17 cellular contexts compared by ENCODE assay signal in genomic region chr1:6461538-6462411, GRCh38. TPM values are rescaled to one million over a fixed set of nuclear protein-coding genes. Genes with fewer than 3 reads are reported as not detected.
DNase-seq lines count a peak whose midpoint lies in the region; ATAC-seq and TF ChIP-seq lines count a peak whose summit lies in the region.
"Had no signal": no experiment of that assay in that cellular context is flagged by ENCODE, and none has a peak within 500 bp of the region (broad histone marks: within the 10 kb centered on the region; RNA-seq: fewer than 3 reads in every experiment).

No MANE protein-coding gene starts in this region.

- peaks cover 0 to 37% (median 7%) of the 10 kb centered on the region in 45 donors for H3K27me3 ChIP-seq in dorsolateral prefrontal cortex
- H3K27me3 ChIP-seq: MG63, right atrium auricular region, thyroid gland had no signal

- ATAC-seq in stimulated activated naive CD8-positive, alpha-beta T cell treated with anti-CD3 and anti-CD28 coated beads, Interleukin-15, Interleukin-2, amounts not matched to agents 100 U/mL and 50 U/mL, for 24 hours: no peak
- ATAC-seq in activated CD8-positive, alpha-beta T cell treated with anti-CD3 and anti-CD28 coated beads, Interleukin-2, amount 10 ng/mL, durations not matched to agents 7 days and 5 days: no peak

- peaks cover 51% of the 10 kb centered on the region for H3K4me1 Mint-ChIP-seq in stimulated activated naive CD8-positive, alpha-beta T cell treated with anti-CD3 and anti-CD28 coated beads, Interleukin-15, Interleukin-2, amounts not matched to agents 100 ng/mL and 50 ng/mL, for 24 hours (ENCODE audit: low read depth)
- H3K4me1 Mint-ChIP-seq in activated CD8-positive, alpha-beta T cell treated with anti-CD3 and anti-CD28 coated beads, Interleukin-2, amount 10 ng/mL, durations not matched to agents 7 days and 5 days (ENCODE audit: low read depth): peaks cover 52% of the 10 kb centered on the region
- peaks cover 7% of the 10 kb centered on the region for H3K4me1 Mint-ChIP-seq in endothelial cell (ENCODE audit: unreplicated experiment)

- H3K9me3 Mint-ChIP-seq in stimulated activated naive CD8-positive, alpha-beta T cell treated with anti-CD3 and anti-CD28 coated beads, Interleukin-15, Interleukin-2, amounts not matched to agents 100 ng/mL and 50 ng/mL, for 24 hours: no peaks in the 10 kb centered on the region
- H3K9me3 Mint-ChIP-seq in activated CD8-positive, alpha-beta T cell treated with anti-CD3 and anti-CD28 coated beads, Interleukin-2, amount 10 ng/mL, durations not matched to agents 7 days and 5 days (ENCODE audit: insufficient read depth): no peaks in the 10 kb centered on the region
- H3K9me3 Mint-ChIP-seq in endothelial cell (ENCODE audit: unreplicated experiment): no peaks in the 10 kb centered on the region

- peaks cover 25% of the 10 kb centered on the region for H3K36me3 Mint-ChIP-seq in stimulated activated naive CD8-positive, alpha-beta T cell treated with anti-CD3 and anti-CD28 coated beads, Interleukin-15, Interleukin-2, amounts not matched to agents 100 ng/mL and 50 ng/mL, for 24 hours (ENCODE audit: low read depth)
- H3K36me3 Mint-ChIP-seq in activated CD8-positive, alpha-beta T cell treated with anti-CD3 and anti-CD28 coated beads, Interleukin-2, amount 10 ng/mL, durations not matched to agents 7 days and 5 days (ENCODE audit: low read depth): peaks cover 38% of the 10 kb centered on the region
- peaks cover 26% of the 10 kb centered on the region for H3K36me3 Mint-ChIP-seq in endothelial cell (ENCODE audit: low read depth, unreplicated experiment)

- no peak overlapping the region for H3K4me3 ChIP-seq in dorsolateral prefrontal cortex
- H3K4me3 ChIP-seq: MG63, thyroid gland had no signal

- intact Hi-C loops in dorsolateral prefrontal cortex (cut with DNase I): no loop called here

- no peak overlapping the region for H3K27ac ChIP-seq in dorsolateral prefrontal cortex
- H3K27ac ChIP-seq: right atrium auricular region, thyroid gland had no signal

- peak overlapping the region; percentile 5 for H3K27ac Mint-ChIP-seq in stimulated activated naive CD8-positive, alpha-beta T cell treated with anti-CD3 and anti-CD28 coated beads, Interleukin-15, Interleukin-2, amounts not matched to agents 100 ng/mL and 50 ng/mL, for 24 hours
- H3K27ac Mint-ChIP-seq in activated CD8-positive, alpha-beta T cell treated with anti-CD3 and anti-CD28 coated beads, Interleukin-2, amount 10 ng/mL, durations not matched to agents 7 days and 5 days: no peak overlapping the region
- no peak overlapping the region for H3K27ac Mint-ChIP-seq in endothelial cell (ENCODE audit: unreplicated experiment)
- H3K27ac Mint-ChIP-seq: B cell had no signal

- peaks cover 7% of the 10 kb centered on the region for H3K27me3 Mint-ChIP-seq in stimulated activated naive CD8-positive, alpha-beta T cell treated with anti-CD3 and anti-CD28 coated beads, Interleukin-15, Interleukin-2, amounts not matched to agents 100 ng/mL and 50 ng/mL, for 24 hours
- H3K27me3 Mint-ChIP-seq in activated CD8-positive, alpha-beta T cell treated with anti-CD3 and anti-CD28 coated beads, Interleukin-2, amount 10 ng/mL, durations not matched to agents 7 days and 5 days (ENCODE audit: low read depth): peaks cover 8% of the 10 kb centered on the region
- H3K27me3 Mint-ChIP-seq in endothelial cell (ENCODE audit: unreplicated experiment): peaks cover 12% of the 10 kb centered on the region

- peak overlapping the region; percentile 15 for H3K4me3 Mint-ChIP-seq in stimulated activated naive CD8-positive, alpha-beta T cell treated with anti-CD3 and anti-CD28 coated beads, Interleukin-15, Interleukin-2, amounts not matched to agents 100 ng/mL and 50 ng/mL, for 24 hours
- peak overlapping the region; percentile 25 for H3K4me3 Mint-ChIP-seq in activated CD8-positive, alpha-beta T cell treated with anti-CD3 and anti-CD28 coated beads, Interleukin-2, amount 10 ng/mL, durations not matched to agents 7 days and 5 days
- H3K4me3 Mint-ChIP-seq in endothelial cell (ENCODE audit: unreplicated experiment): peak overlapping the region; percentile 22

- DNase-seq in stimulated activated naive CD8-positive, alpha-beta T cell treated with anti-CD3 and anti-CD28 coated beads, Interleukin-15, Interleukin-2, amounts not matched to agents 100 U/mL and 50 U/mL, for 24 hours: no peak
- no peak for DNase-seq in activated CD8-positive, alpha-beta T cell treated with anti-CD3 and anti-CD28 coated beads, Interleukin-2, amount 10 ng/mL, durations not matched to agents 7 days and 5 days
- DNase-seq in endothelial cell (ENCODE audit: low spot score) (no peak), dorsolateral prefrontal cortex (no peak), NCI-H82 (lab: John Stamatoyannopoulos, UW) (no peak), HK-2 (ENCODE audit: unreplicated experiment) (no peak)
- DNase-seq: activated gamma-delta T cell, H7, head of caudate nucleus, mesendoderm, MG63, NCI-H2029, SHP77, thyroid gland had no signal

- CTCF ChIA-PET in activated CD8-positive, alpha-beta T cell treated with anti-CD3 and anti-CD28 coated beads, Interleukin-2, amount 10 ng/mL, durations not matched to agents 7 days and 5 days (lab: Charles Lee): interaction anchor here (1.0 kb wide), 1 partner anchor 23 kb away, joined by 4 read pairs; no protein-coding TSS in a partner anchor

- POLR2A ChIA-PET in activated CD8-positive, alpha-beta T cell treated with anti-CD3 and anti-CD28 coated beads, Interleukin-2, amount 10 ng/mL, durations not matched to agents 7 days and 5 days (lab: Charles Lee): no interaction called here

- TF ChIP-seq CTCF in endothelial cell (IDR thresholded peaks at IDR 0.05; ENCODE audit: unreplicated experiment) (no peak), dorsolateral prefrontal cortex (IDR thresholded peaks at IDR 0.05 in 54 of 56, conservative IDR thresholded peaks at IDR 0.05 in 2 of 56; ENCODE audit: low read depth in 1 of 56, partially characterized antibody in 56 of 56) (no peak)

RNA-seq across cellular contexts. Expression of gene TNFRSF25, which starts 4.2 kb away (rescaled TPM):
- total RNA-seq in activated CD8-positive, alpha-beta T cell treated with anti-CD3 and anti-CD28 coated beads, Interleukin-2, amount 10 ng/mL, durations not matched to agents 7 days and 5 days: 10 to 100 TPM; 47.7 to 55.8 TPM
- 104 TPM for total RNA-seq in endothelial cell (ENCODE audit: unreplicated experiment)
- 100 to 1,000 TPM in 3 of 120 experiments, 10 to 100 TPM in 117; 15.2 to 106 (median 54.0) TPM for total RNA-seq in dorsolateral prefrontal cortex

RNA-seq across cellular contexts. Expression of gene PLEKHG5, which starts 29.7 kb away (rescaled TPM):
- total RNA-seq in activated CD8-positive, alpha-beta T cell treated with anti-CD3 and anti-CD28 coated beads, Interleukin-2, amount 10 ng/mL, durations not matched to agents 7 days and 5 days: 1 to 10 TPM; 2.2 to 2.8 TPM
- 109 TPM for total RNA-seq in endothelial cell (ENCODE audit: unreplicated experiment)
- 100 to 1,000 TPM in 1 of 120 experiments, 10 to 100 TPM in 119; 15.9 to 101 (median 58.6) TPM for total RNA-seq in dorsolateral prefrontal cortex

RNA-seq across cellular contexts. Expression of gene ESPN, which starts 37.2 kb away (rescaled TPM):
- 1 to 10 TPM in 1 of 2 experiments, under 1 TPM in 1; 0.61 to 1.0 TPM for total RNA-seq in activated CD8-positive, alpha-beta T cell treated with anti-CD3 and anti-CD28 coated beads, Interleukin-2, amount 10 ng/mL, durations not matched to agents 7 days and 5 days
- total RNA-seq in endothelial cell (ENCODE audit: unreplicated experiment) (0.36 TPM), dorsolateral prefrontal cortex (1 to 10 TPM in 40 of 120 experiments, under 1 TPM in 23, not detected in 57; 0.26 to 5.3 (median 1.2) TPM)

RNA-seq across cellular contexts. Expression of gene HES2, which starts 42.1 kb away (rescaled TPM):
- total RNA-seq in activated CD8-positive, alpha-beta T cell treated with anti-CD3 and anti-CD28 coated beads, Interleukin-2, amount 10 ng/mL, durations not matched to agents 7 days and 5 days: under 1 TPM; 0.05 to 0.45 TPM
- total RNA-seq in endothelial cell (ENCODE audit: unreplicated experiment): 0.10 TPM
- under 1 TPM in 4 of 120 experiments, not detected in 116; 0.13 to 0.39 (median 0.26) TPM for total RNA-seq in dorsolateral prefrontal cortex
- total RNA-seq: B cell, right atrium auricular region, thyroid gland had no signal

Comparison
In these comparisons a context has a peak if more than half of its experiments do, and no peak if none do; other contexts are left out.
1. RNA of gene PLEKHG5, which starts 29.7 kb away (total RNA-seq): 109 TPM in endothelial cell (single experiment) and 15.9 to 101 TPM in dorsolateral prefrontal cortex; 2.2 to 2.8 TPM in activated CD8-positive, alpha-beta T cell treated with anti-CD3 and anti-CD28 coated beads, Interleukin-2, amount 10 ng/mL, durations not matched to agents 7 days and 5 days; every median in the first group is over 4 times any median in the second.
2. Peak in every context shown above with its lines, with median percentiles within 50 percentile points of each other: H3K4me3 Mint-ChIP-seq.